In genomic region chr11:3208272-3208671, GRCh38 we compare ENCODE assay signal across 20 cellular contexts. TPM values are rescaled to one million over a fixed set of nuclear protein-coding genes. Genes with fewer than 3 reads are reported as not detected.
"Had no signal": no experiment of that assay in that cellular context is flagged by ENCODE, and none has a peak within 500 bp of the region (broad histone marks: within the 10 kb centered on the region; RNA-seq: fewer than 3 reads in every experiment).

No MANE protein-coding gene starts in this region.

- H3K4me3 ChIP-seq: breast epithelium, Peyer's patch had no signal

- H3K27me3 ChIP-seq: Peyer's patch had no signal

- DNase-seq: activated CD4-positive, alpha-beta T cell treated with anti-CD3 and anti-CD28 coated beads for 48 hours; activated CD4-positive, alpha-beta T cell treated with anti-CD3 and anti-CD28 coated beads, Interleukin-2, amount 50 U/mL, for 4 hours; activated CD4-positive, CD25-positive, alpha-beta regulatory T cell treated with anti-CD3 and anti-CD28 coated beads, Interleukin-2, amount 50 U/mL, for 72 hours; activated CD8-positive, alpha-beta memory T cell treated with anti-CD3 and anti-CD28 coated beads, Interleukin-2, amount 50 U/mL, for 48 hours; activated CD8-positive, alpha-beta T cell treated with anti-CD3 and anti-CD28 coated beads, Interleukin-2, amount 10 ng/mL, durations not matched to agents 7 days and 5 days; activated naive CD4-positive, alpha-beta T cell; activated T-cell treated with anti-CD3 and anti-CD28 coated beads, Interleukin-2, amount 50 U/mL, for 1 hour; central memory CD4-positive, alpha-beta T cell; Kasumi-1; KBM-7; NCI-H1930; NCI-H2171; NCI-H226; NCI-H510A treated with DMSO at 0.1 percent for 48 hours; SHP77 treated with DMSO at 0.1 percent for 48 hours had no signal

- H3K4me1 ChIP-seq: breast epithelium had no signal

- H3K36me3 ChIP-seq: breast epithelium, Peyer's patch had no signal

- ATAC-seq: activated CD8-positive, alpha-beta T cell treated with anti-CD3 and anti-CD28 coated beads, Interleukin-2, amount 10 ng/mL, durations not matched to agents 7 days and 5 days had no signal

- H3K27ac ChIP-seq: breast epithelium, Peyer's patch, RWPE1 had no signal

RNA-seq across cellular contexts. Expression of gene MRGPRG, which starts 10.3 kb away (rescaled TPM):
- total RNA-seq: activated CD8-positive, alpha-beta T cell treated with anti-CD3 and anti-CD28 coated beads, Interleukin-2, amount 10 ng/mL, durations not matched to agents 7 days and 5 days; aorta; breast epithelium; Peyer's patch; SK-MEL-5 had no signal

RNA-seq across cellular contexts. Expression of gene MRGPRE, which starts 23.9 kb away (rescaled TPM):
- total RNA-seq: activated CD8-positive, alpha-beta T cell treated with anti-CD3 and anti-CD28 coated beads, Interleukin-2, amount 10 ng/mL, durations not matched to agents 7 days and 5 days; aorta; breast epithelium; SK-MEL-5 had no signal
